21 cellular contexts compared by ENCODE assay signal in genomic region chr19:4012975-4013634, GRCh38. TPM values are rescaled to one million over a fixed set of nuclear protein-coding genes. Genes with fewer than 3 reads are reported as not detected.
A peak's percentile ranks its signal among the peaks of the same experiment; 100 is the strongest.
DNase-seq lines count a peak whose midpoint lies in the region; ATAC-seq and TF ChIP-seq lines count a peak whose summit lies in the region.
"Had no signal": no experiment of that assay in that cellular context is flagged by ENCODE, and none has a peak within 500 bp of the region (broad histone marks: within the 10 kb centered on the region; RNA-seq: fewer than 3 reads in every experiment).

No MANE protein-coding gene starts in this region.

- peaks cover 77% of the 10 kb centered on the region for H3K4me1 Mint-ChIP-seq in nephron progenitor cell

- no peak for DNase-seq in WERI-Rb-1
- no peak for DNase-seq in dorsolateral prefrontal cortex
- no peak for DNase-seq in nephron progenitor cell
- no peak for DNase-seq in activated CD8-positive, alpha-beta memory T cell treated with anti-CD3 and anti-CD28 coated beads, Interleukin-2, amount 50 U/mL, for 48 hours
- DNase-seq: activated CD4-positive, alpha-beta T cell treated with anti-CD3 and anti-CD28 coated beads, Interleukin-2, amount 50 U/mL, for 48 hours; activated CD8-positive, alpha-beta memory T cell treated with anti-CD3 and anti-CD28 coated beads, Interleukin-2, amount 50 U/mL, for 4 hours; cerebellar nuclear complex; erythroblast; foreskin fibroblast; left lung; MM.1S; PC-9; stimulated activated CD8-positive, alpha-beta memory T cell treated with anti-CD3 and anti-CD28 coated beads, Interleukin-4, amount 100 ng/mL, for 48 hours; uterus had no signal

- H3K36me3 Mint-ChIP-seq in nephron progenitor cell (ENCODE audit: low read depth), result peaks cover 9% of the 10 kb centered on the region

- no peaks in the 10 kb centered on the region for H3K9me3 Mint-ChIP-seq in nephron progenitor cell
- H3K9me3 Mint-ChIP-seq: activated naive CD4-positive, alpha-beta T cell treated with anti-CD3 and anti-CD28 coated beads, Interleukin-2, amount 50 U/mL, for 72 hours; activated T-helper 2 cell treated with anti-CD3 and anti-CD28 coated beads, Interferon-gamma antibody, Interleukin-2, Interleukin-4, amounts not matched to agents 10 μg/mL and 5 μg/mL and 100 μg/mL, durations not matched to agents 14 hours and 24 hours and 36 hours had no signal

- no peak overlapping the region for H3K4me3 ChIP-seq in WERI-Rb-1 (ENCODE audit: low read depth, low read length)
- peak overlapping the region in 8 of 59 donors; percentile 2 to 49 (median 18) for H3K4me3 ChIP-seq in dorsolateral prefrontal cortex
- H3K4me3 ChIP-seq: ascending aorta, left lung, PC-9, uterus had no signal

- H3K9me3 ChIP-seq in WERI-Rb-1 (ENCODE audit: severe bottlenecking), result no peaks in the 10 kb centered on the region
- H3K9me3 ChIP-seq: ascending aorta, left lung, uterus had no signal

- H3K4me3 Mint-ChIP-seq in nephron progenitor cell, result peak overlapping the region; percentile 15

- ATAC-seq in HG03039 (IDR thresholded peaks at IDR 0.05; ENCODE audit: unreplicated experiment) (no peak), HG02763 (IDR thresholded peaks at IDR 0.05; ENCODE audit: unreplicated experiment) (no peak)
- ATAC-seq: activated naive CD4-positive, alpha-beta T cell treated with anti-CD3 and anti-CD28 coated beads, Interleukin-2, amount 50 U/mL, for 72 hours had no signal

- no peaks in the 10 kb centered on the region for H3K27me3 Mint-ChIP-seq in nephron progenitor cell (ENCODE audit: low read depth, poor library complexity)

- H3K27ac Mint-ChIP-seq in nephron progenitor cell, result no peak overlapping the region
- H3K27ac Mint-ChIP-seq: activated T-helper 2 cell treated with anti-CD3 and anti-CD28 coated beads, Interferon-gamma antibody, Interleukin-2, Interleukin-4, amounts not matched to agents 10 μg/mL and 5 μg/mL and 100 μg/mL, durations not matched to agents 14 hours and 24 hours and 36 hours had no signal

- H3K27me3 ChIP-seq in WERI-Rb-1 (ENCODE audit: insufficient read depth, low read depth, severe bottlenecking) (no peaks in the 10 kb centered on the region), dorsolateral prefrontal cortex (no peaks in the 10 kb centered on the region)
- H3K27me3 ChIP-seq: ascending aorta, left lung, uterus had no signal

- H3K27ac ChIP-seq in WERI-Rb-1, result peak overlapping the region; percentile 53
- peak overlapping the region in 58 of 59 donors; percentile 18 to 99 (median 97) for H3K27ac ChIP-seq in dorsolateral prefrontal cortex
- peak overlapping the region; percentile 97 for H3K27ac ChIP-seq in temporal lobe (ENCODE audit: low read depth, low read length)
- H3K27ac ChIP-seq: ascending aorta, C4-2B, left lung, PC-9, uterus had no signal

- peaks cover 66% of the 10 kb centered on the region for H3K36me3 ChIP-seq in WERI-Rb-1
- H3K36me3 ChIP-seq: uterus had no signal

- TF ChIP-seq CTCF in WERI-Rb-1 (IDR thresholded peaks at IDR 0.05; ENCODE audit: low read depth, low read length) (no peak), dorsolateral prefrontal cortex (IDR thresholded peaks at IDR 0.05 in 54 of 56, conservative IDR thresholded peaks at IDR 0.05 in 2 of 56; ENCODE audit: low read depth in 1 of 56, partially characterized antibody in 56 of 56) (no peak), nephron progenitor cell (IDR thresholded peaks at IDR 0.05) (no peak)

- intact Hi-C loops in dorsolateral prefrontal cortex (cut with DNase I), result loop anchor here in 1 of 2 donors (5.0 kb wide), 1 partner anchor 109 kb away; the partner anchor contains the start of gene MAP2K2

RNA-seq across cellular contexts. Expression of gene PIAS4, which starts 5.6 kb away (rescaled TPM):
- total RNA-seq in dorsolateral prefrontal cortex (10 to 100 TPM; 24.8 to 57.8 (median 38.6) TPM), temporal lobe (12.8 TPM)

RNA-seq across cellular contexts. Expression of gene EEF2, which starts 27.8 kb away (rescaled TPM):
- 1,000 to 10,000 TPM in 114 of 120 experiments, 100 to 1,000 TPM in 6; 863 to 1,554 (median 1,176) TPM for total RNA-seq in dorsolateral prefrontal cortex
- total RNA-seq in temporal lobe, result 1,871 TPM

RNA-seq across cellular contexts. Expression of gene DAPK3, which starts 42.2 kb away (rescaled TPM):
- total RNA-seq in dorsolateral prefrontal cortex (10 to 100 TPM; 47.9 to 98.2 (median 67.8) TPM), temporal lobe (48.7 TPM)

RNA-seq across cellular contexts. Expression of gene ZBTB7A, which starts 53.6 kb away (rescaled TPM):
- 100 to 1,000 TPM in 60 of 120 experiments, 10 to 100 TPM in 60; 61.2 to 152 (median 99.8) TPM for total RNA-seq in dorsolateral prefrontal cortex
- total RNA-seq in temporal lobe, result 2.7 TPM
